Comparison of ENCODE assay signal across 14 cellular contexts in the genomic region with DNA sequence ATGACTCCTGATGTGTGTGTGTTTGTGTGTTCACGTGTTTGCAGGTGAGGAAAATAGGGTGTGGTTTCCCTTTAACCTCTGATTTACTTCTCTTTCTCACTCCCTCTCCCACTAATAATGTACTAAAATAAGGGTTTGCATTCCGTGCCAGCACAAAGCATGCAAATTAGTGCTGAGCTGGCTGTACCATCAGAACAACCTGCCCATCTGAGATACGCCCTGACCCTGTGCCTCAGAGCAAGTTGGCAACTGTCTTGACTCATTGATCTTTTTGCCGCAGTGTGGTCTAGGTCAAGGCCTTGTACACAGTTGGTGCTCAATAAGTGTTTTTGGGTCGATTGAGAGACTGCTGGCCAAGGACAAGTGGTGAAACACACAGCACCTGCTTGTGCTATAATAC.
"Had no signal": no experiment of that assay in that cellular context is flagged by ENCODE, and none has a peak within 500 bp of the region (broad histone marks: within the 10 kb centered on the region; RNA-seq: fewer than 3 reads in every experiment).

No MANE protein-coding gene starts in this region.

- H3K4me1 ChIP-seq: esophagus muscularis mucosa, gastrocnemius medialis, left ventricle myocardium inferior had no signal

- H3K27ac ChIP-seq: epithelial cell of prostate, esophagus muscularis mucosa, gastrocnemius medialis, left ventricle myocardium inferior, lower lobe of right lung, ovary had no signal

- H3K36me3 ChIP-seq: esophagus muscularis mucosa, gastrocnemius medialis, left ventricle myocardium inferior, lower lobe of right lung, ovary had no signal

- DNase-seq: effector memory CD8-positive, alpha-beta T cell; gastrocnemius medialis; glutamatergic neuron; immature natural killer cell; left ventricle myocardium inferior; lower lobe of right lung; naive thymus-derived CD8-positive, alpha-beta T cell; ovary; right cardiac atrium; stimulated activated CD4-positive, alpha-beta T cell treated with anti-CD3 and anti-CD28 coated beads, Interleukin-4, amount 100 ng/mL, for 1 hour; stimulated activated naive B cell treated with anti-CD40 and anti-IgM and Interleukin-4, amounts not matched to agents 10 μg/mL and 1 μg/mL and 100 μg/mL, for 72 hours; stimulated activated naive CD8-positive, alpha-beta T cell treated with anti-CD3 and anti-CD28 coated beads, Interleukin-15, amount 100 ng/mL, for 72 hours had no signal

- H3K9me3 ChIP-seq: esophagus muscularis mucosa, gastrocnemius medialis, left ventricle myocardium inferior, lower lobe of right lung, ovary had no signal

- H3K4me3 ChIP-seq: esophagus muscularis mucosa, gastrocnemius medialis, left ventricle myocardium inferior, lower lobe of right lung, ovary had no signal

- H3K27me3 ChIP-seq: gastrocnemius medialis, ovary had no signal
